ENCODE assay signal across 14 cellular contexts in genomic region chr15:67481680-67482079, GRCh38. TPM values are rescaled to one million over a fixed set of nuclear protein-coding genes. Genes with fewer than 3 reads are reported as not detected.
DNase-seq lines count a peak whose midpoint lies in the region; ATAC-seq and TF ChIP-seq lines count a peak whose summit lies in the region.
"Had no signal": no experiment of that assay in that cellular context is flagged by ENCODE, and none has a peak within 500 bp of the region (broad histone marks: within the 10 kb centered on the region; RNA-seq: fewer than 3 reads in every experiment).

No MANE protein-coding gene starts in this region.

- H3K27me3 Mint-ChIP-seq in activated naive CD8-positive, alpha-beta T cell: no peaks in the 10 kb centered on the region
- H3K27me3 Mint-ChIP-seq in activated naive CD8-positive, alpha-beta T cell treated with anti-CD3 and anti-CD28 coated beads, Interleukin-2, amount 50 U/mL, for 24 hours: no peaks in the 10 kb centered on the region
- H3K27me3 Mint-ChIP-seq in naive thymus-derived CD4-positive, alpha-beta T cell: peaks cover 0 to 19% (median 4%) of the 10 kb centered on the region in 5 donors

- peaks cover 0 to 5% of the 10 kb centered on the region in 2 donors for H3K4me1 ChIP-seq in naive thymus-derived CD4-positive, alpha-beta T cell (ENCODE audit: control insufficient read depth in 2 of 2, insufficient read depth in 2 of 2, low read length in 2 of 2)
- H3K4me1 ChIP-seq: HAP-1 had no signal

- peaks cover 10% of the 10 kb centered on the region for H3K36me3 Mint-ChIP-seq in activated naive CD8-positive, alpha-beta T cell
- peaks cover 5% of the 10 kb centered on the region for H3K36me3 Mint-ChIP-seq in activated naive CD8-positive, alpha-beta T cell treated with anti-CD3 and anti-CD28 coated beads, Interleukin-2, amount 50 U/mL, for 24 hours (ENCODE audit: low read depth)
- H3K36me3 Mint-ChIP-seq in naive thymus-derived CD4-positive, alpha-beta T cell: peaks cover 0 to 10% (median 3%) of the 10 kb centered on the region in 5 donors

- POLR2A ChIA-PET in naive thymus-derived CD4-positive, alpha-beta T cell (lab: Charles Lee): no interaction called here

- no peak for DNase-seq in activated naive CD8-positive, alpha-beta T cell treated with anti-CD3 and anti-CD28 coated beads, Interleukin-2, amount 50 U/mL, for 24 hours
- DNase-seq in Jurkat, Clone E6-1 (ENCODE audit: low read depth, low spot score): peak; percentile 70
- peak in 6 of 9 donors; percentile 16 to 57 (median 30) for DNase-seq in naive thymus-derived CD4-positive, alpha-beta T cell
- DNase-seq in erythroblast (lab: John Stamatoyannopoulos, UW): no peak
- DNase-seq: C1 segment of cervical spinal cord; CD8-positive, alpha-beta memory T cell; DMS 273 treated with DMSO at 0.1 percent for 48 hours; DMS79; EL; GDM1; GOT3 had no signal

- H3K27me3 ChIP-seq in naive thymus-derived CD4-positive, alpha-beta T cell (ENCODE audit: control insufficient read depth in 2 of 2, insufficient read depth in 2 of 2, low read length in 2 of 2): no peaks in the 10 kb centered on the region

- no peaks in the 10 kb centered on the region for H3K9me3 ChIP-seq in naive thymus-derived CD4-positive, alpha-beta T cell (ENCODE audit: control insufficient read depth in 2 of 3, low read length in 3 of 3)
- H3K9me3 ChIP-seq: HAP-1 had no signal

- intact Hi-C loops in naive thymus-derived CD4-positive, alpha-beta T cell (cut with micrococcal nuclease): no loop called here

- no peak for ATAC-seq in activated naive CD8-positive, alpha-beta T cell treated with anti-CD3 and anti-CD28 coated beads, Interleukin-2, amount 50 U/mL, for 24 hours
- peak; percentile 34 for ATAC-seq in naive thymus-derived CD4-positive, alpha-beta T cell
- no peak for ATAC-seq in HG02763 (IDR thresholded peaks at IDR 0.05; ENCODE audit: unreplicated experiment)

- TF ChIP-seq POLR2A in erythroblast (IDR thresholded peaks at IDR 0.05; ENCODE audit: low read length): no peak

- H3K9me3 Mint-ChIP-seq in activated naive CD8-positive, alpha-beta T cell (ENCODE audit: low read depth): no peaks in the 10 kb centered on the region
- H3K9me3 Mint-ChIP-seq in activated naive CD8-positive, alpha-beta T cell treated with anti-CD3 and anti-CD28 coated beads, Interleukin-2, amount 50 U/mL, for 24 hours: peaks cover 4% of the 10 kb centered on the region
- peaks cover 0 to 14% (median 0%) of the 10 kb centered on the region in 11 donors for H3K9me3 Mint-ChIP-seq in naive thymus-derived CD4-positive, alpha-beta T cell

- H3K4me3 ChIP-seq in Jurkat, Clone E6-1 (ENCODE audit: low read length): no peak overlapping the region
- H3K4me3 ChIP-seq in naive thymus-derived CD4-positive, alpha-beta T cell (ENCODE audit: low read length): no peak overlapping the region
- H3K4me3 ChIP-seq: HAP-1 had no signal

- H3K4me1 Mint-ChIP-seq in activated naive CD8-positive, alpha-beta T cell (ENCODE audit: low read depth): peaks cover 9% of the 10 kb centered on the region
- H3K4me1 Mint-ChIP-seq in activated naive CD8-positive, alpha-beta T cell treated with anti-CD3 and anti-CD28 coated beads, Interleukin-2, amount 50 U/mL, for 24 hours: no peaks in the 10 kb centered on the region
- H3K4me1 Mint-ChIP-seq in naive thymus-derived CD4-positive, alpha-beta T cell: peaks cover 0 to 23% (median 17%) of the 10 kb centered on the region in 7 donors
- H3K4me1 Mint-ChIP-seq: CD8-positive, alpha-beta memory T cell had no signal

- no peaks in the 10 kb centered on the region for H3K36me3 ChIP-seq in naive thymus-derived CD4-positive, alpha-beta T cell (ENCODE audit: control insufficient read depth in 2 of 3, insufficient read depth in 3 of 3, low read length in 3 of 3)
- H3K36me3 ChIP-seq: HAP-1 had no signal

- no peak overlapping the region for H3K4me3 Mint-ChIP-seq in activated naive CD8-positive, alpha-beta T cell
- H3K4me3 Mint-ChIP-seq in activated naive CD8-positive, alpha-beta T cell treated with anti-CD3 and anti-CD28 coated beads, Interleukin-2, amount 50 U/mL, for 24 hours: no peak overlapping the region
- H3K4me3 Mint-ChIP-seq in naive thymus-derived CD4-positive, alpha-beta T cell: peak overlapping the region in 2 of 10 donors; percentile 23 to 51
- H3K4me3 Mint-ChIP-seq: CD8-positive, alpha-beta memory T cell had no signal

- CTCF ChIA-PET in naive thymus-derived CD4-positive, alpha-beta T cell (lab: Charles Lee): interaction anchor here (1.0 kb wide), 1 partner anchor 24 kb away, joined by 3 read pairs; no protein-coding TSS in a partner anchor

- no peak overlapping the region for H3K27ac ChIP-seq in naive thymus-derived CD4-positive, alpha-beta T cell (ENCODE audit: low read depth, low read length)

- peak overlapping the region; percentile 17 for H3K27ac Mint-ChIP-seq in activated naive CD8-positive, alpha-beta T cell
- no peak overlapping the region for H3K27ac Mint-ChIP-seq in activated naive CD8-positive, alpha-beta T cell treated with anti-CD3 and anti-CD28 coated beads, Interleukin-2, amount 50 U/mL, for 24 hours
- peak overlapping the region in 8 of 9 donors; percentile 46 to 82 (median 65) for H3K27ac Mint-ChIP-seq in naive thymus-derived CD4-positive, alpha-beta T cell
- H3K27ac Mint-ChIP-seq: CD8-positive, alpha-beta memory T cell had no signal

RNA-seq across cellular contexts. Expression of gene C15orf61, which starts 39.3 kb away (rescaled TPM):
- 9.9 TPM for polyA plus RNA-seq in Jurkat, Clone E6-1 (2012; ENCODE audit: insufficient read depth, insufficient read length)
- total RNA-seq in naive thymus-derived CD4-positive, alpha-beta T cell: 10 to 100 TPM in 2 of 5 experiments, 1 to 10 TPM in 3; 4.3 to 11.0 (median 8.2) TPM
- polyA plus RNA-seq in naive thymus-derived CD4-positive, alpha-beta T cell: 10 to 100 TPM in 1 of 2 donors, 1 to 10 TPM in 1; 6.1 to 11.4 TPM

Comparison
In these comparisons a context has a peak if more than half of its experiments do, and no peak if none do; other contexts are left out.
1. DNase-seq: peak in Jurkat, Clone E6-1 (single experiment) and naive thymus-derived CD4-positive, alpha-beta T cell (6 of 9); none in activated naive CD8-positive, alpha-beta T cell treated with anti-CD3 and anti-CD28 coated beads, Interleukin-2, amount 50 U/mL, for 24 hours (single experiment) and erythroblast (0 of 2).